1 cellular context compared by ENCODE assay signal in the genomic region with DNA sequence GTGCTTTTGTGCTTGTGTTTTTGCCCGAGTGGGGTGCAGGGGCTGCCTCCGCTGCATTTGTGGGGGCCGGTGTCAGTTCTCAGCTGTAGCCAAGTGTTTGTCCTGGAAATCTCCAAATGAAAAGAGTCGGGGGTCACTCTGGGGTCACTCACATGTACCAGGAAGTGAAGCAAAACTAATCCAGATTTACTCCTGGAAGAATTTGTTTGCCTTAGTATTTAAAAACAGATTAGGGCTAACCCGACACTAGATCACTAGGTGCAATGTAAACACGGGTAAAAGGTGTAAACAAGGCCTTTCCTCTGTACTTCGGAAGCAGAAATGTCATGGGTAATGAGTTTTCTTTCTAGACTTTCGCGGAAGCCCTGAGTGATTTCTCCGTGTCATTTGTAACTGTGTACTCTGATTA.
TF ChIP-seq lines count a peak whose summit lies in the region.

No MANE protein-coding gene starts in this region.

TF ChIP-seq in HepG2, 621 proteins besides CTCF, POLR2A, EP300 and RAD21 (continued from another document and continues in another):
- TF ChIP-seq ZNF792 (CRISPR knock-in tag; IDR thresholded peaks at IDR 0.05) (peak; percentile 87), ZNF782 (CRISPR knock-in tag; IDR thresholded peaks at IDR 0.05; ENCODE audit: borderline replicate concordance) (no peak), ZNF232 (CRISPR knock-in tag; IDR thresholded peaks at IDR 0.05; ENCODE audit: borderline replicate concordance) (peak; percentile 34; the same call in 1 of the 2 replicates), RFXANK (CRISPR knock-in tag; IDR thresholded peaks at IDR 0.05) (no peak), SRY (CRISPR knock-in tag; IDR thresholded peaks at IDR 0.05) (no peak), NR3C1 (CRISPR knock-in tag; IDR thresholded peaks at IDR 0.05) (no peak), NR2F2 (IDR thresholded peaks at IDR 0.05; ENCODE audit: borderline replicate concordance, low read depth) (peak; percentile 99), ZNF451 (CRISPR knock-in tag; IDR thresholded peaks at IDR 0.05) (no peak), GLI4 (CRISPR knock-in tag; IDR thresholded peaks at IDR 0.05; ENCODE audit: borderline replicate concordance) (peak; percentile 70; the same call in 1 of the 2 replicates), HIVEP1 (CRISPR knock-in tag; IDR thresholded peaks at IDR 0.05) (no peak), ZUFSP (CRISPR knock-in tag; IDR thresholded peaks at IDR 0.05; ENCODE audit: borderline replicate concordance) (no peak), MIER2 (CRISPR knock-in tag; IDR thresholded peaks at IDR 0.05) (no peak; the same call in 1 of the 2 replicates), THAP9 (CRISPR knock-in tag; IDR thresholded peaks at IDR 0.05; ENCODE audit: borderline replicate concordance) (no peak), KDM6A (CRISPR knock-in tag; IDR thresholded peaks at IDR 0.05; ENCODE audit: low read depth) (0 out of 2 replicates have a peak, but pooled peaks have one; percentile 46), MED8 (CRISPR knock-in tag; IDR thresholded peaks at IDR 0.05; ENCODE audit: insufficient replicate concordance) (no peak), PCBP1 (IDR thresholded peaks at IDR 0.05; ENCODE audit: borderline replicate concordance, low read depth, low read length) (no peak), KAT8 (CRISPR knock-in tag; IDR thresholded peaks at IDR 0.05) (peak; percentile 74), NR2F1 (CRISPR knock-in tag; IDR thresholded peaks at IDR 0.05) (peak; percentile 83 to 96), ZXDC (CRISPR knock-in tag; IDR thresholded peaks at IDR 0.05) (no peak), ZNF282 (IDR thresholded peaks at IDR 0.05; ENCODE audit: partially characterized antibody) (no peak), AKNA (CRISPR knock-in tag; IDR thresholded peaks at IDR 0.05; ENCODE audit: borderline replicate concordance) (no peak), POGZ (CRISPR knock-in tag; IDR thresholded peaks at IDR 0.05) (no peak; the same call in 1 of the 2 replicates), ZNF567 (CRISPR knock-in tag; IDR thresholded peaks at IDR 0.05; ENCODE audit: borderline replicate concordance) (0 out of 2 replicates have a peak, but pooled peaks have one; percentile 60), ZNF496 (CRISPR knock-in tag; IDR thresholded peaks at IDR 0.05; ENCODE audit: insufficient replicate concordance) (no peak), SIN3B (IDR thresholded peaks at IDR 0.05; ENCODE audit: low read length) (no peak), ZFP36 (IDR thresholded peaks at IDR 0.05; ENCODE audit: borderline replicate concordance, low read depth, low read length, partially characterized antibody) (peak; percentile 47), ZNF879 (CRISPR knock-in tag; IDR thresholded peaks at IDR 0.05) (no peak), ZBTB7B (CRISPR knock-in tag; IDR thresholded peaks at IDR 0.05) (no peak), ZNF367 (CRISPR knock-in tag; IDR thresholded peaks at IDR 0.05; ENCODE audit: borderline replicate concordance) (no peak), HMGA1 (CRISPR knock-in tag; conservative IDR thresholded peaks at IDR 0.05) (no peak)
- TF ChIP-seq, protein P1, sequence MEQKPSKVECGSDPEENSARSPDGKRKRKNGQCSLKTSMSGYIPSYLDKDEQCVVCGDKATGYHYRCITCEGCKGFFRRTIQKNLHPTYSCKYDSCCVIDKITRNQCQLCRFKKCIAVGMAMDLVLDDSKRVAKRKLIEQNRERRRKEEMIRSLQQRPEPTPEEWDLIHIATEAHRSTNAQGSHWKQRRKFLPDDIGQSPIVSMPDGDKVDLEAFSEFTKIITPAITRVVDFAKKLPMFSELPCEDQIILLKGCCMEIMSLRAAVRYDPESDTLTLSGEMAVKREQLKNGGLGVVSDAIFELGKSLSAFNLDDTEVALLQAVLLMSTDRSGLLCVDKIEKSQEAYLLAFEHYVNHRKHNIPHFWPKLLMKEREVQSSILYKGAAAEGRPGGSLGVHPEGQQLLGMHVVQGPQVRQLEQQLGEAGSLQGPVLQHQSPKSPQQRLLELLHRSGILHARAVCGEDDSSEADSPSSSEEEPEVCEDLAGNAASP (CRISPR knock-in tag; IDR thresholded peaks at IDR 0.05; ENCODE audit: borderline replicate concordance): peak; percentile 96
- TF ChIP-seq, protein P2, sequence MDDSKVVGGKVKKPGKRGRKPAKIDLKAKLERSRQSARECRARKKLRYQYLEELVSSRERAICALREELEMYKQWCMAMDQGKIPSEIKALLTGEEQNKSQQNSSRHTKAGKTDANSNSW (CRISPR knock-in tag; IDR thresholded peaks at IDR 0.05; ENCODE audit: borderline replicate concordance): no peak
- TF ChIP-seq, protein P3, sequence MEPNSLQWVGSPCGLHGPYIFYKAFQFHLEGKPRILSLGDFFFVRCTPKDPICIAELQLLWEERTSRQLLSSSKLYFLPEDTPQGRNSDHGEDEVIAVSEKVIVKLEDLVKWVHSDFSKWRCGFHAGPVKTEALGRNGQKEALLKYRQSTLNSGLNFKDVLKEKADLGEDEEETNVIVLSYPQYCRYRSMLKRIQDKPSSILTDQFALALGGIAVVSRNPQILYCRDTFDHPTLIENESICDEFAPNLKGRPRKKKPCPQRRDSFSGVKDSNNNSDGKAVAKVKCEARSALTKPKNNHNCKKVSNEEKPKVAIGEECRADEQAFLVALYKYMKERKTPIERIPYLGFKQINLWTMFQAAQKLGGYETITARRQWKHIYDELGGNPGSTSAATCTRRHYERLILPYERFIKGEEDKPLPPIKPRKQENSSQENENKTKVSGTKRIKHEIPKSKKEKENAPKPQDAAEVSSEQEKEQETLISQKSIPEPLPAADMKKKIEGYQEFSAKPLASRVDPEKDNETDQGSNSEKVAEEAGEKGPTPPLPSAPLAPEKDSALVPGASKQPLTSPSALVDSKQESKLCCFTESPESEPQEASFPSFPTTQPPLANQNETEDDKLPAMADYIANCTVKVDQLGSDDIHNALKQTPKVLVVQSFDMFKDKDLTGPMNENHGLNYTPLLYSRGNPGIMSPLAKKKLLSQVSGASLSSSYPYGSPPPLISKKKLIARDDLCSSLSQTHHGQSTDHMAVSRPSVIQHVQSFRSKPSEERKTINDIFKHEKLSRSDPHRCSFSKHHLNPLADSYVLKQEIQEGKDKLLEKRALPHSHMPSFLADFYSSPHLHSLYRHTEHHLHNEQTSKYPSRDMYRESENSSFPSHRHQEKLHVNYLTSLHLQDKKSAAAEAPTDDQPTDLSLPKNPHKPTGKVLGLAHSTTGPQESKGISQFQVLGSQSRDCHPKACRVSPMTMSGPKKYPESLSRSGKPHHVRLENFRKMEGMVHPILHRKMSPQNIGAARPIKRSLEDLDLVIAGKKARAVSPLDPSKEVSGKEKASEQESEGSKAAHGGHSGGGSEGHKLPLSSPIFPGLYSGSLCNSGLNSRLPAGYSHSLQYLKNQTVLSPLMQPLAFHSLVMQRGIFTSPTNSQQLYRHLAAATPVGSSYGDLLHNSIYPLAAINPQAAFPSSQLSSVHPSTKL (CRISPR knock-in tag; IDR thresholded peaks at IDR 0.05): peak; percentile 100
- TF ChIP-seq, protein P4, sequence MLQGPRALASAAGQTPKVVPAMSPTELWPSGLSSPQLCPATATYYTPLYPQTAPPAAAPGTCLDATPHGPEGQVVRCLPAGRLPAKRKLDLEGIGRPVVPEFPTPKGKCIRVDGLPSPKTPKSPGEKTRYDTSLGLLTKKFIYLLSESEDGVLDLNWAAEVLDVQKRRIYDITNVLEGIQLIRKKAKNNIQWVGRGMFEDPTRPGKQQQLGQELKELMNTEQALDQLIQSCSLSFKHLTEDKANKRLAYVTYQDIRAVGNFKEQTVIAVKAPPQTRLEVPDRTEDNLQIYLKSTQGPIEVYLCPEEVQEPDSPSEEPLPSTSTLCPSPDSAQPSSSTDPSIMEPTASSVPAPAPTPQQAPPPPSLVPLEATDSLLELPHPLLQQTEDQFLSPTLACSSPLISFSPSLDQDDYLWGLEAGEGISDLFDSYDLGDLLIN (CRISPR knock-in tag; IDR thresholded peaks at IDR 0.05; ENCODE audit: borderline replicate concordance): no peak
- TF ChIP-seq, protein P5, sequence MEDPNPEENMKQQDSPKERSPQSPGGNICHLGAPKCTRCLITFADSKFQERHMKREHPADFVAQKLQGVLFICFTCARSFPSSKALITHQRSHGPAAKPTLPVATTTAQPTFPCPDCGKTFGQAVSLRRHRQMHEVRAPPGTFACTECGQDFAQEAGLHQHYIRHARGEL (CRISPR knock-in tag; IDR thresholded peaks at IDR 0.05): no peak
